Comparison of ENCODE assay signal across 1 cellular context in the genomic region with DNA sequence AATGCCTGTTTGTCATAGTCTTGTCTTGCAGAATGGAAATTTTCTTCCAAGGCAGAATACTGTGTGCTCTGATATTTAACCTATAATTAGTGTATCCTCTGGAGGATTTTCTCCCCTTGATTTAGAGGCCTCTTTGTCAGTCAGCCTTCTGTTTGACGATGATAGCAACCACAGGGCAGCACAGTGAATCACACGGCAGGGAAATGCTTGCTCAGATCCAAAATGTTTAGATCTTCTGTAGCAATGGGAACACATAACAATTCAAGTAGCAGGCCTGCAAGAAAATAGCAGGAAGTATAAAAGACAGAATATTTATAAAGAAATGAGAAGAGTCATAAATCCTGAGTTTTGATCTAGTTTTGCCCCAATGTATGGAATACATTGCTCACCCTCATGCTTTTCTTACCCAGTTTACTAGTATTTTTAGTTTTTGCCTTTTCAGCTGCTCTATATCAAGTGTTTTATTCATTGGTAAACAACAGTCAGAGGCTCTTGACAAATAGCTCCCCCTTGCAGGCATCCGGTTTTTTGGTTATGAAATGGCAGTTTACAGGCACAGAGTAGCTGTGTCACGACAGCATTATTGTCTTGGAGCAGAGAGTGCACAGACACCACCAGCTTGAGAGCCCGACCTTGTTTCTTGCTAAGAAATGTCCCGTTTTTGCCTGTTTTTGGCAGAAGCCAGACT.
TF ChIP-seq lines count a peak whose summit lies in the region.

No MANE protein-coding gene starts in this region.

TF ChIP-seq in K562, 482 proteins besides CTCF, POLR2A, EP300 and RAD21 (continued from another document and continues in another):
- TF ChIP-seq, protein P1, sequence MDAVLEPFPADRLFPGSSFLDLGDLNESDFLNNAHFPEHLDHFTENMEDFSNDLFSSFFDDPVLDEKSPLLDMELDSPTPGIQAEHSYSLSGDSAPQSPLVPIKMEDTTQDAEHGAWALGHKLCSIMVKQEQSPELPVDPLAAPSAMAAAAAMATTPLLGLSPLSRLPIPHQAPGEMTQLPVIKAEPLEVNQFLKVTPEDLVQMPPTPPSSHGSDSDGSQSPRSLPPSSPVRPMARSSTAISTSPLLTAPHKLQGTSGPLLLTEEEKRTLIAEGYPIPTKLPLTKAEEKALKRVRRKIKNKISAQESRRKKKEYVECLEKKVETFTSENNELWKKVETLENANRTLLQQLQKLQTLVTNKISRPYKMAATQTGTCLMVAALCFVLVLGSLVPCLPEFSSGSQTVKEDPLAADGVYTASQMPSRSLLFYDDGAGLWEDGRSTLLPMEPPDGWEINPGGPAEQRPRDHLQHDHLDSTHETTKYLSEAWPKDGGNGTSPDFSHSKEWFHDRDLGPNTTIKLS (IDR thresholded peaks at IDR 0.05; ENCODE audit: borderline replicate concordance, low read depth): 0 out of 2 replicates have a peak, but pooled peaks have one; percentile 9
- TF ChIP-seq JUN (IDR thresholded peaks at IDR 0.05; ENCODE audit: borderline replicate concordance, low read depth, low read length) (peak; percentile 46; the same call in 1 of the 2 replicates), JUN (CRISPR knock-in tag; IDR thresholded peaks at IDR 0.05; ENCODE audit: borderline replicate concordance) (no peak), RBFOX2 (IDR thresholded peaks at IDR 0.05; ENCODE audit: low read depth, low read length) (peak; percentile 45; the same call in 1 of the 2 replicates), MAFK (IDR thresholded peaks at IDR 0.05; ENCODE audit: low read length) (peak; percentile 54; the same call in 1 of the 2 replicates), NFATC3 (IDR thresholded peaks at IDR 0.05) (peak; percentile 76; the same call in 1 of the 2 replicates), ZFX (CRISPR knock-in tag; IDR thresholded peaks at IDR 0.05) (peak; percentile 57; the same call in 1 of the 2 replicates), ZKSCAN8 (CRISPR knock-in tag; IDR thresholded peaks at IDR 0.05) (0 out of 2 replicates have a peak, but pooled peaks have one; percentile 14), MBD2 (IDR thresholded peaks at IDR 0.05; ENCODE audit: borderline replicate concordance, low read depth) (no peak), ZNF224 (CRISPR knock-in tag; IDR thresholded peaks at IDR 0.05) (no peak), SMARCE1 (IDR thresholded peaks at IDR 0.05) (peak; percentile 76), RFX1 (IDR thresholded peaks at IDR 0.05) (peak; percentile 35), EHMT2 (IDR thresholded peaks at IDR 0.05) (no peak), POLR2AphosphoS5 (IDR thresholded peaks at IDR 0.05; ENCODE audit: control insufficient read depth, insufficient read depth, low read depth, low read length) (peak; percentile 70), NR2C2 (CRISPR knock-in tag; IDR thresholded peaks at IDR 0.05) (no peak), NR2C2 (tag; IDR thresholded peaks at IDR 0.05) (no peak), MTF1 (CRISPR knock-in tag; IDR thresholded peaks at IDR 0.05; ENCODE audit: borderline replicate concordance) (no peak), ZNF239 (CRISPR knock-in tag; IDR thresholded peaks at IDR 0.05) (peak; percentile 54), TAF1 (IDR thresholded peaks at IDR 0.05; ENCODE audit: control insufficient read depth, extremely low read depth, insufficient read depth, low read length, severe bottlenecking) (peak; percentile 41), NONO (IDR thresholded peaks at IDR 0.05; ENCODE audit: low read depth in 2 of 2, low read length in 1 of 2) (no peak), CBX8 (IDR thresholded peaks at IDR 0.05; ENCODE audit: borderline replicate concordance, extremely low read depth, low read depth, low read length, poor library complexity, severe bottlenecking) (no peak), ARID1B (IDR thresholded peaks at IDR 0.05) (peak; percentile 91), NR4A1 (CRISPR knock-in tag; IDR thresholded peaks at IDR 0.05) (no peak), NR4A1 (tag; IDR thresholded peaks at IDR 0.05) (peak; percentile 73; the same call in 1 of the 2 replicates), HDGF (IDR thresholded peaks at IDR 0.05) (no peak), KDM2B (CRISPR knock-in tag; IDR thresholded peaks at IDR 0.05) (no peak), CCNT2 (IDR thresholded peaks at IDR 0.05; ENCODE audit: borderline replicate concordance, extremely low read depth, insufficient read length, low read depth, low read length) (no peak), ZNF584 (CRISPR knock-in tag; IDR thresholded peaks at IDR 0.05; ENCODE audit: low read depth) (peak; percentile 66; the same call in 1 of the 2 replicates), ZNF311 (CRISPR knock-in tag; IDR thresholded peaks at IDR 0.05) (peak; percentile 74), XRCC3 (IDR thresholded peaks at IDR 0.05) (no peak), NBN (IDR thresholded peaks at IDR 0.05; ENCODE audit: low read depth) (peak; percentile 23; the same call in 1 of the 2 replicates)
- TF ChIP-seq, protein P2, sequence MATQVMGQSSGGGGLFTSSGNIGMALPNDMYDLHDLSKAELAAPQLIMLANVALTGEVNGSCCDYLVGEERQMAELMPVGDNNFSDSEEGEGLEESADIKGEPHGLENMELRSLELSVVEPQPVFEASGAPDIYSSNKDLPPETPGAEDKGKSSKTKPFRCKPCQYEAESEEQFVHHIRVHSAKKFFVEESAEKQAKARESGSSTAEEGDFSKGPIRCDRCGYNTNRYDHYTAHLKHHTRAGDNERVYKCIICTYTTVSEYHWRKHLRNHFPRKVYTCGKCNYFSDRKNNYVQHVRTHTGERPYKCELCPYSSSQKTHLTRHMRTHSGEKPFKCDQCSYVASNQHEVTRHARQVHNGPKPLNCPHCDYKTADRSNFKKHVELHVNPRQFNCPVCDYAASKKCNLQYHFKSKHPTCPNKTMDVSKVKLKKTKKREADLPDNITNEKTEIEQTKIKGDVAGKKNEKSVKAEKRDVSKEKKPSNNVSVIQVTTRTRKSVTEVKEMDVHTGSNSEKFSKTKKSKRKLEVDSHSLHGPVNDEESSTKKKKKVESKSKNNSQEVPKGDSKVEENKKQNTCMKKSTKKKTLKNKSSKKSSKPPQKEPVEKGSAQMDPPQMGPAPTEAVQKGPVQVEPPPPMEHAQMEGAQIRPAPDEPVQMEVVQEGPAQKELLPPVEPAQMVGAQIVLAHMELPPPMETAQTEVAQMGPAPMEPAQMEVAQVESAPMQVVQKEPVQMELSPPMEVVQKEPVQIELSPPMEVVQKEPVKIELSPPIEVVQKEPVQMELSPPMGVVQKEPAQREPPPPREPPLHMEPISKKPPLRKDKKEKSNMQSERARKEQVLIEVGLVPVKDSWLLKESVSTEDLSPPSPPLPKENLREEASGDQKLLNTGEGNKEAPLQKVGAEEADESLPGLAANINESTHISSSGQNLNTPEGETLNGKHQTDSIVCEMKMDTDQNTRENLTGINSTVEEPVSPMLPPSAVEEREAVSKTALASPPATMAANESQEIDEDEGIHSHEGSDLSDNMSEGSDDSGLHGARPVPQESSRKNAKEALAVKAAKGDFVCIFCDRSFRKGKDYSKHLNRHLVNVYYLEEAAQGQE (CRISPR knock-in tag; IDR thresholded peaks at IDR 0.05; ENCODE audit: low read depth): no peak
- TF ChIP-seq, protein P3, sequence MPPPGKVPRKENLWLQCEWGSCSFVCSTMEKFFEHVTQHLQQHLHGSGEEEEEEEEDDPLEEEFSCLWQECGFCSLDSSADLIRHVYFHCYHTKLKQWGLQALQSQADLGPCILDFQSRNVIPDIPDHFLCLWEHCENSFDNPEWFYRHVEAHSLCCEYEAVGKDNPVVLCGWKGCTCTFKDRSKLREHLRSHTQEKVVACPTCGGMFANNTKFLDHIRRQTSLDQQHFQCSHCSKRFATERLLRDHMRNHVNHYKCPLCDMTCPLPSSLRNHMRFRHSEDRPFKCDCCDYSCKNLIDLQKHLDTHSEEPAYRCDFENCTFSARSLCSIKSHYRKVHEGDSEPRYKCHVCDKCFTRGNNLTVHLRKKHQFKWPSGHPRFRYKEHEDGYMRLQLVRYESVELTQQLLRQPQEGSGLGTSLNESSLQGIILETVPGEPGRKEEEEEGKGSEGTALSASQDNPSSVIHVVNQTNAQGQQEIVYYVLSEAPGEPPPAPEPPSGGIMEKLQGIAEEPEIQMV (tag; conservative IDR thresholded peaks at IDR 0.05; ENCODE audit: low read depth): no peak
- TF ChIP-seq, protein P4, sequence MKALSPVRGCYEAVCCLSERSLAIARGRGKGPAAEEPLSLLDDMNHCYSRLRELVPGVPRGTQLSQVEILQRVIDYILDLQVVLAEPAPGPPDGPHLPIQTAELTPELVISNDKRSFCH (CRISPR knock-in tag; IDR thresholded peaks at IDR 0.05): no peak
- TF ChIP-seq, protein P4 (tag; IDR thresholded peaks at IDR 0.05): peak; percentile 69
- TF ChIP-seq, protein P5, sequence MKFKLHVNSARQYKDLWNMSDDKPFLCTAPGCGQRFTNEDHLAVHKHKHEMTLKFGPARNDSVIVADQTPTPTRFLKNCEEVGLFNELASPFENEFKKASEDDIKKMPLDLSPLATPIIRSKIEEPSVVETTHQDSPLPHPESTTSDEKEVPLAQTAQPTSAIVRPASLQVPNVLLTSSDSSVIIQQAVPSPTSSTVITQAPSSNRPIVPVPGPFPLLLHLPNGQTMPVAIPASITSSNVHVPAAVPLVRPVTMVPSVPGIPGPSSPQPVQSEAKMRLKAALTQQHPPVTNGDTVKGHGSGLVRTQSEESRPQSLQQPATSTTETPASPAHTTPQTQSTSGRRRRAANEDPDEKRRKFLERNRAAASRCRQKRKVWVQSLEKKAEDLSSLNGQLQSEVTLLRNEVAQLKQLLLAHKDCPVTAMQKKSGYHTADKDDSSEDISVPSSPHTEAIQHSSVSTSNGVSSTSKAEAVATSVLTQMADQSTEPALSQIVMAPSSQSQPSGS (CRISPR knock-in tag; IDR thresholded peaks at IDR 0.05): no peak
- TF ChIP-seq, protein P6, sequence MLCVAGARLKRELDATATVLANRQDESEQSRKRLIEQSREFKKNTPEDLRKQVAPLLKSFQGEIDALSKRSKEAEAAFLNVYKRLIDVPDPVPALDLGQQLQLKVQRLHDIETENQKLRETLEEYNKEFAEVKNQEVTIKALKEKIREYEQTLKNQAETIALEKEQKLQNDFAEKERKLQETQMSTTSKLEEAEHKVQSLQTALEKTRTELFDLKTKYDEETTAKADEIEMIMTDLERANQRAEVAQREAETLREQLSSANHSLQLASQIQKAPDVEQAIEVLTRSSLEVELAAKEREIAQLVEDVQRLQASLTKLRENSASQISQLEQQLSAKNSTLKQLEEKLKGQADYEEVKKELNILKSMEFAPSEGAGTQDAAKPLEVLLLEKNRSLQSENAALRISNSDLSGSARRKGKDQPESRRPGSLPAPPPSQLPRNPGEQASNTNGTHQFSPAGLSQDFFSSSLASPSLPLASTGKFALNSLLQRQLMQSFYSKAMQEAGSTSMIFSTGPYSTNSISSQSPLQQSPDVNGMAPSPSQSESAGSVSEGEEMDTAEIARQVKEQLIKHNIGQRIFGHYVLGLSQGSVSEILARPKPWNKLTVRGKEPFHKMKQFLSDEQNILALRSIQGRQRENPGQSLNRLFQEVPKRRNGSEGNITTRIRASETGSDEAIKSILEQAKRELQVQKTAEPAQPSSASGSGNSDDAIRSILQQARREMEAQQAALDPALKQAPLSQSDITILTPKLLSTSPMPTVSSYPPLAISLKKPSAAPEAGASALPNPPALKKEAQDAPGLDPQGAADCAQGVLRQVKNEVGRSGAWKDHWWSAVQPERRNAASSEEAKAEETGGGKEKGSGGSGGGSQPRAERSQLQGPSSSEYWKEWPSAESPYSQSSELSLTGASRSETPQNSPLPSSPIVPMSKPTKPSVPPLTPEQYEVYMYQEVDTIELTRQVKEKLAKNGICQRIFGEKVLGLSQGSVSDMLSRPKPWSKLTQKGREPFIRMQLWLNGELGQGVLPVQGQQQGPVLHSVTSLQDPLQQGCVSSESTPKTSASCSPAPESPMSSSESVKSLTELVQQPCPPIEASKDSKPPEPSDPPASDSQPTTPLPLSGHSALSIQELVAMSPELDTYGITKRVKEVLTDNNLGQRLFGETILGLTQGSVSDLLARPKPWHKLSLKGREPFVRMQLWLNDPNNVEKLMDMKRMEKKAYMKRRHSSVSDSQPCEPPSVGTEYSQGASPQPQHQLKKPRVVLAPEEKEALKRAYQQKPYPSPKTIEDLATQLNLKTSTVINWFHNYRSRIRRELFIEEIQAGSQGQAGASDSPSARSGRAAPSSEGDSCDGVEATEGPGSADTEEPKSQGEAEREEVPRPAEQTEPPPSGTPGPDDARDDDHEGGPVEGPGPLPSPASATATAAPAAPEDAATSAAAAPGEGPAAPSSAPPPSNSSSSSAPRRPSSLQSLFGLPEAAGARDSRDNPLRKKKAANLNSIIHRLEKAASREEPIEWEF (CRISPR knock-in tag; IDR thresholded peaks at IDR 0.05): no peak; the same call in 1 of the 2 replicates
- TF ChIP-seq, protein P7, sequence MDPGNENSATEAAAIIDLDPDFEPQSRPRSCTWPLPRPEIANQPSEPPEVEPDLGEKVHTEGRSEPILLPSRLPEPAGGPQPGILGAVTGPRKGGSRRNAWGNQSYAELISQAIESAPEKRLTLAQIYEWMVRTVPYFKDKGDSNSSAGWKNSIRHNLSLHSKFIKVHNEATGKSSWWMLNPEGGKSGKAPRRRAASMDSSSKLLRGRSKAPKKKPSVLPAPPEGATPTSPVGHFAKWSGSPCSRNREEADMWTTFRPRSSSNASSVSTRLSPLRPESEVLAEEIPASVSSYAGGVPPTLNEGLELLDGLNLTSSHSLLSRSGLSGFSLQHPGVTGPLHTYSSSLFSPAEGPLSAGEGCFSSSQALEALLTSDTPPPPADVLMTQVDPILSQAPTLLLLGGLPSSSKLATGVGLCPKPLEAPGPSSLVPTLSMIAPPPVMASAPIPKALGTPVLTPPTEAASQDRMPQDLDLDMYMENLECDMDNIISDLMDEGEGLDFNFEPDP (CRISPR knock-in tag; IDR thresholded peaks at IDR 0.05): no peak
- TF ChIP-seq, protein P8, sequence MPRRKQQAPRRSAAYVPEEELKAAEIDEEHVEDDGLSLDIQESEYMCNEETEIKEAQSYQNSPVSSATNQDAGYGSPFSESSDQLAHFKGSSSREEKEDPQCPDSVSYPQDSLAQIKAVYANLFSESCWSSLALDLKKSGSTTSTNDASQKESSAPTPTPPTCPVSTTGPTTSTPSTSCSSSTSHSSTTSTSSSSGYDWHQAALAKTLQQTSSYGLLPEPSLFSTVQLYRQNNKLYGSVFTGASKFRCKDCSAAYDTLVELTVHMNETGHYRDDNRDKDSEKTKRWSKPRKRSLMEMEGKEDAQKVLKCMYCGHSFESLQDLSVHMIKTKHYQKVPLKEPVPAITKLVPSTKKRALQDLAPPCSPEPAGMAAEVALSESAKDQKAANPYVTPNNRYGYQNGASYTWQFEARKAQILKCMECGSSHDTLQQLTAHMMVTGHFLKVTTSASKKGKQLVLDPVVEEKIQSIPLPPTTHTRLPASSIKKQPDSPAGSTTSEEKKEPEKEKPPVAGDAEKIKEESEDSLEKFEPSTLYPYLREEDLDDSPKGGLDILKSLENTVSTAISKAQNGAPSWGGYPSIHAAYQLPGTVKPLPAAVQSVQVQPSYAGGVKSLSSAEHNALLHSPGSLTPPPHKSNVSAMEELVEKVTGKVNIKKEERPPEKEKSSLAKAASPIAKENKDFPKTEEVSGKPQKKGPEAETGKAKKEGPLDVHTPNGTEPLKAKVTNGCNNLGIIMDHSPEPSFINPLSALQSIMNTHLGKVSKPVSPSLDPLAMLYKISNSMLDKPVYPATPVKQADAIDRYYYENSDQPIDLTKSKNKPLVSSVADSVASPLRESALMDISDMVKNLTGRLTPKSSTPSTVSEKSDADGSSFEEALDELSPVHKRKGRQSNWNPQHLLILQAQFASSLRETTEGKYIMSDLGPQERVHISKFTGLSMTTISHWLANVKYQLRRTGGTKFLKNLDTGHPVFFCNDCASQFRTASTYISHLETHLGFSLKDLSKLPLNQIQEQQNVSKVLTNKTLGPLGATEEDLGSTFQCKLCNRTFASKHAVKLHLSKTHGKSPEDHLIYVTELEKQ (CRISPR knock-in tag; IDR thresholded peaks at IDR 0.05): 0 out of 2 replicates have a peak, but pooled peaks have one; percentile 5
